In genomic region chr17:1800240-1800639, GRCh38 we compare ENCODE assay signal across 20 cellular contexts. TPM values are rescaled to one million over a fixed set of nuclear protein-coding genes. Genes with fewer than 3 reads are reported as not detected.
"Had no signal": no experiment of that assay in that cellular context is flagged by ENCODE, and none has a peak within 500 bp of the region (broad histone marks: within the 10 kb centered on the region; RNA-seq: fewer than 3 reads in every experiment).

No MANE protein-coding gene starts in this region.

- H3K27me3 Mint-ChIP-seq: activated B cell treated with CpG ODN at 0.5 μM for 24 hours; activated CD4-positive, alpha-beta T cell treated with anti-CD3 and anti-CD28 coated beads for 36 hours; activated naive CD8-positive, alpha-beta T cell treated with anti-CD3 and anti-CD28 coated beads, Interleukin-2, amount 10 ng/mL, durations not matched to agents 7 days and 5 days; type B pancreatic cell had no signal

- ATAC-seq: activated CD4-positive, alpha-beta T cell treated with anti-CD3 and anti-CD28 coated beads for 36 hours; activated T-cell treated with anti-CD3 and anti-CD28 coated beads, Interleukin-2, amount 50 U/mL, for 72 hours had no signal

- H3K4me1 ChIP-seq: parathyroid adenoma had no signal

- H3K27ac ChIP-seq: epithelial cell of prostate, parathyroid adenoma, sigmoid colon, thoracic aorta had no signal

- DNase-seq: activated B cell treated with CpG ODN at 0.5 μM for 24 hours; activated CD4-positive, alpha-beta T cell treated with anti-CD3 and anti-CD28 coated beads for 36 hours; activated CD4-positive, alpha-beta T cell treated with anti-CD3 and anti-CD28 coated beads, Interleukin-2, amount 50 U/mL, for 48 hours; activated effector memory CD4-positive, alpha-beta T cell treated with Interleukin-2 at 50 U/mL for 16 hours; activated naive CD4-positive, alpha-beta T cell treated with anti-CD3 and anti-CD28 coated beads for 36 hours; activated naive CD8-positive, alpha-beta T cell treated with anti-CD3 and anti-CD28 coated beads, Interleukin-2, amount 10 ng/mL, durations not matched to agents 7 days and 5 days; activated T-cell treated with anti-CD3 and anti-CD28 coated beads, Interleukin-2, amount 50 U/mL, for 72 hours; amniotic stem cell; kidney glomerular epithelial cell; nucleus accumbens; stimulated activated CD4-positive, alpha-beta T cell treated with anti-CD3 and anti-CD28 coated beads, Interleukin-4, amount 100 ng/mL, for 1 hour; stimulated activated naive CD4-positive, alpha-beta T cell; T1000 had no signal

- H3K4me3 Mint-ChIP-seq: activated B cell treated with CpG ODN at 0.5 μM for 24 hours; activated CD4-positive, alpha-beta T cell treated with anti-CD3 and anti-CD28 coated beads for 36 hours; activated naive CD4-positive, alpha-beta T cell treated with anti-CD3 and anti-CD28 coated beads for 36 hours; activated naive CD8-positive, alpha-beta T cell treated with anti-CD3 and anti-CD28 coated beads, Interleukin-2, amount 10 ng/mL, durations not matched to agents 7 days and 5 days; activated T-cell treated with anti-CD3 and anti-CD28 coated beads, Interleukin-2, amount 50 U/mL, for 72 hours; T-helper 1 cell treated with Interleukin-12 subunit alpha and Interleukin-12 subunit beta and Interleukin-4 antibody, amounts not matched to agents 30 μg/mL and 1 μg/mL, for 36 hours; type B pancreatic cell had no signal

- H3K9me3 Mint-ChIP-seq: activated B cell treated with CpG ODN at 0.5 μM for 24 hours; activated naive CD4-positive, alpha-beta T cell treated with anti-CD3 and anti-CD28 coated beads for 36 hours; activated naive CD8-positive, alpha-beta T cell treated with anti-CD3 and anti-CD28 coated beads, Interleukin-2, amount 10 ng/mL, durations not matched to agents 7 days and 5 days; activated T-cell treated with anti-CD3 and anti-CD28 coated beads, Interleukin-2, amount 50 U/mL, for 72 hours; T-helper 1 cell treated with Interleukin-12 subunit alpha and Interleukin-12 subunit beta and Interleukin-4 antibody, amounts not matched to agents 30 μg/mL and 1 μg/mL, for 36 hours; type B pancreatic cell had no signal

- H3K27ac Mint-ChIP-seq: activated B cell treated with CpG ODN at 0.5 μM for 24 hours; activated CD4-positive, alpha-beta T cell treated with anti-CD3 and anti-CD28 coated beads for 36 hours; activated naive CD4-positive, alpha-beta T cell treated with anti-CD3 and anti-CD28 coated beads for 36 hours; activated naive CD8-positive, alpha-beta T cell treated with anti-CD3 and anti-CD28 coated beads, Interleukin-2, amount 10 ng/mL, durations not matched to agents 7 days and 5 days; activated T-cell treated with anti-CD3 and anti-CD28 coated beads, Interleukin-2, amount 50 U/mL, for 72 hours; T-helper 1 cell treated with Interleukin-12 subunit alpha and Interleukin-12 subunit beta and Interleukin-4 antibody, amounts not matched to agents 30 μg/mL and 1 μg/mL, for 36 hours; type B pancreatic cell had no signal

- H3K4me1 Mint-ChIP-seq: activated B cell treated with CpG ODN at 0.5 μM for 24 hours had no signal

- H3K4me3 ChIP-seq: sigmoid colon, thoracic aorta had no signal

- H3K9me3 ChIP-seq: sigmoid colon, thoracic aorta had no signal

- H3K27me3 ChIP-seq: sigmoid colon had no signal

RNA-seq across cellular contexts. Expression of gene SERPINF1, which starts 38.4 kb away (rescaled TPM):
- total RNA-seq: activated naive CD4-positive, alpha-beta T cell treated with anti-CD3 and anti-CD28 coated beads for 36 hours had no signal

RNA-seq across cellular contexts. Expression of gene SERPINF2, which starts 57.6 kb away (rescaled TPM):
- total RNA-seq: activated naive CD4-positive, alpha-beta T cell treated with anti-CD3 and anti-CD28 coated beads for 36 hours had no signal
- polyA plus RNA-seq: neural cell had no signal
